Comparison of ENCODE assay signal across 22 cellular contexts in genomic region chr16:71792176-71792575, GRCh38. TPM values are rescaled to one million over a fixed set of nuclear protein-coding genes. Genes with fewer than 3 reads are reported as not detected.
DNase-seq lines count a peak whose midpoint lies in the region; ATAC-seq and TF ChIP-seq lines count a peak whose summit lies in the region.
"Had no signal": no experiment of that assay in that cellular context is flagged by ENCODE, and none has a peak within 500 bp of the region (broad histone marks: within the 10 kb centered on the region; RNA-seq: fewer than 3 reads in every experiment).

No MANE protein-coding gene starts in this region.

- H3K4me3 Mint-ChIP-seq in activated naive CD8-positive, alpha-beta T cell = peak overlapping the region; percentile 30
- H3K4me3 Mint-ChIP-seq in activated naive CD8-positive, alpha-beta T cell treated with anti-CD3 and anti-CD28 coated beads for 36 hours = no peak overlapping the region
- no peak overlapping the region for H3K4me3 Mint-ChIP-seq in stimulated activated effector memory CD8-positive, alpha-beta T cell treated with anti-CD3 and anti-CD28 coated beads, Interleukin-12 subunit alpha, Interleukin-12 subunit beta, amount 100 ng/mL, for 72 hours

- H4K20me1 ChIP-seq in SK-N-SH (ENCODE audit: insufficient read depth) = peaks cover 83% of the 10 kb centered on the region

- DNase-seq in activated naive CD8-positive, alpha-beta T cell treated with anti-CD3 and anti-CD28 coated beads for 36 hours = no peak
- DNase-seq in SK-N-SH (no peak), fibroblast of gingiva (ENCODE audit: low read depth) (peak; percentile 40), A673 (ENCODE audit: low spot score) (no peak)
- no peak for DNase-seq in stimulated activated effector memory CD8-positive, alpha-beta T cell treated with anti-CD3 and anti-CD28 coated beads, Interleukin-12 subunit alpha, Interleukin-12 subunit beta, amount 100 ng/mL, for 72 hours (ENCODE audit: low spot score in 2 of 2)
- DNase-seq: activated CD4-positive, CD25-positive, alpha-beta regulatory T cell treated with anti-CD3 and anti-CD28 coated beads, Interleukin-2, amount 50 U/mL, for 72 hours; activated naive CD4-positive, alpha-beta T cell treated with anti-CD3 and anti-CD28 coated beads, Interleukin-2, amount 50 U/mL, for 16 hours; activated T-cell treated with anti-CD3 and anti-CD28 coated beads, Interleukin-2, amount 50 U/mL, for 48 hours; body of pancreas; effector CD8-positive, alpha-beta T cell; glutamatergic neuron; IMR-90; mammary epithelial cell; NCI-H146; NCI-H524 treated with DMSO at 0.1 percent for 48 hours had no signal

- H3K79me2 ChIP-seq in SK-N-SH (ENCODE audit: insufficient read depth) = peaks cover 99% of the 10 kb centered on the region

- POLR2A ChIA-PET in SK-N-SH (lab: Yijun Ruan, JAX) = no interaction called here
- POLR2A ChIA-PET in A673 (lab: Charles Lee; ENCODE audit: low non-redundant PET) = no interaction called here

- H3K36me3 ChIP-seq in SK-N-SH (replicated peaks in 1 of 2; ENCODE audit: control insufficient read depth in 1 of 2, insufficient read depth in 2 of 2, low read length in 1 of 2) = peaks cover 16 to 36% of the 10 kb centered on the region in 2 experiments
- peaks cover 17% of the 10 kb centered on the region for H3K36me3 ChIP-seq in A673 (ENCODE audit: insufficient read depth, low read length, poor library complexity, severe bottlenecking)

- no peak overlapping the region for H3K4me2 ChIP-seq in SK-N-SH

- 92% methylated on average over 3 of the region's 3 CpGs for WGBS in SK-N-SH (ENCODE audit: low lambda C conversion rate)

- H3K9me3 ChIP-seq in SK-N-SH (no peaks in the 10 kb centered on the region), A673 (ENCODE audit: low read depth, low read length, poor library complexity, severe bottlenecking) (no peaks in the 10 kb centered on the region)
- H3K9me3 ChIP-seq: body of pancreas, esophagus muscularis mucosa, HAP-1 had no signal

- H3K36me3 Mint-ChIP-seq in activated naive CD8-positive, alpha-beta T cell = peaks cover 9% of the 10 kb centered on the region
- peaks cover 24% of the 10 kb centered on the region for H3K36me3 Mint-ChIP-seq in activated naive CD8-positive, alpha-beta T cell treated with anti-CD3 and anti-CD28 coated beads for 36 hours
- H3K36me3 Mint-ChIP-seq in stimulated activated effector memory CD8-positive, alpha-beta T cell treated with anti-CD3 and anti-CD28 coated beads, Interleukin-12 subunit alpha, Interleukin-12 subunit beta, amount 100 ng/mL, for 72 hours = peaks cover 75% of the 10 kb centered on the region

- H3K4me3 ChIP-seq in SK-N-SH (ENCODE audit: low read depth in 2 of 2, low read length in 1 of 2) (no peak overlapping the region), A673 (ENCODE audit: low read depth, low read length, poor library complexity, severe bottlenecking) (no peak overlapping the region)
- H3K4me3 ChIP-seq: body of pancreas, esophagus muscularis mucosa, HAP-1 had no signal

- peak overlapping the region; percentile 34 for H3K27ac Mint-ChIP-seq in activated naive CD8-positive, alpha-beta T cell
- H3K27ac Mint-ChIP-seq in activated naive CD8-positive, alpha-beta T cell treated with anti-CD3 and anti-CD28 coated beads for 36 hours = no peak overlapping the region
- H3K27ac Mint-ChIP-seq in stimulated activated effector memory CD8-positive, alpha-beta T cell treated with anti-CD3 and anti-CD28 coated beads, Interleukin-12 subunit alpha, Interleukin-12 subunit beta, amount 100 ng/mL, for 72 hours = peak overlapping the region; percentile 9

- H3K27me3 ChIP-seq in SK-N-SH (ENCODE audit: insufficient read depth) = no peaks in the 10 kb centered on the region
- H3K27me3 ChIP-seq in A673 (replicated peaks; ENCODE audit: insufficient read depth, low read depth, low read length, poor library complexity) = no peaks in the 10 kb centered on the region
- H3K27me3 ChIP-seq: body of pancreas, esophagus muscularis mucosa had no signal

- no peak for TF ChIP-seq RAD21 in SK-N-SH (IDR thresholded peaks at IDR 0.05; ENCODE audit: low read length)

- intact Hi-C loops in A673 (cut with micrococcal nuclease; ENCODE audit: unreplicated experiment) = no loop called here

- H3F3A ChIP-seq in SK-N-SH (replicated peaks; ENCODE audit: insufficient read depth) = peaks cover 22% of the 10 kb centered on the region

- CTCF ChIA-PET in SK-N-SH (lab: Yijun Ruan, JAX) (no interaction called here), A673 (lab: Charles Lee) (no interaction called here)

- TF ChIP-seq EP300 in SK-N-SH (IDR thresholded peaks at IDR 0.05; ENCODE audit: borderline replicate concordance in 1 of 2, low read depth in 1 of 2, low read length in 1 of 2) = no peak

- no peak overlapping the region for H3K9ac ChIP-seq in SK-N-SH

- H3K9me2 ChIP-seq in SK-N-SH = no peaks in the 10 kb centered on the region

- TF ChIP-seq CTCF in SK-N-SH (IDR thresholded peaks at IDR 0.05) = no peak
- TF ChIP-seq CTCF in A673 (conservative IDR thresholded peaks at IDR 0.05; ENCODE audit: low read depth, low read length) = no peak

- no peaks in the 10 kb centered on the region for H3K9me3 Mint-ChIP-seq in activated naive CD8-positive, alpha-beta T cell (ENCODE audit: low read depth)
- H3K9me3 Mint-ChIP-seq in activated naive CD8-positive, alpha-beta T cell treated with anti-CD3 and anti-CD28 coated beads for 36 hours = no peaks in the 10 kb centered on the region
- no peaks in the 10 kb centered on the region for H3K9me3 Mint-ChIP-seq in stimulated activated effector memory CD8-positive, alpha-beta T cell treated with anti-CD3 and anti-CD28 coated beads, Interleukin-12 subunit alpha, Interleukin-12 subunit beta, amount 100 ng/mL, for 72 hours

- H3K4me1 ChIP-seq in SK-N-SH (ENCODE audit: control insufficient read depth in 1 of 2, insufficient read depth in 2 of 2, low read depth in 1 of 2, low read length in 1 of 2) (no peaks in the 10 kb centered on the region; a peak in 1 of 4 replicates), A673 (ENCODE audit: insufficient read depth, low read length, poor library complexity, severe bottlenecking) (peaks cover 10% of the 10 kb centered on the region)

- no TSS peak for BruUV-seq in A673 (replicated peaks; lab: Mats Ljungman, UMichigan)

- H3K27me3 Mint-ChIP-seq in activated naive CD8-positive, alpha-beta T cell = no peaks in the 10 kb centered on the region
- H3K27me3 Mint-ChIP-seq in activated naive CD8-positive, alpha-beta T cell treated with anti-CD3 and anti-CD28 coated beads for 36 hours = no peaks in the 10 kb centered on the region

- peak overlapping the region in 1 of 2 experiments; percentile 20; a peak in 1 of 4 replicates for H3K27ac ChIP-seq in SK-N-SH (ENCODE audit: low read depth in 2 of 2, low read length in 1 of 2)
- no peak overlapping the region for H3K27ac ChIP-seq in A673 (ENCODE audit: low read depth, low read length, poor library complexity, severe bottlenecking)
- H3K27ac ChIP-seq: body of pancreas, C4-2B, esophagus muscularis mucosa had no signal

- peaks cover 68% of the 10 kb centered on the region for H3K4me1 Mint-ChIP-seq in activated naive CD8-positive, alpha-beta T cell (ENCODE audit: low read depth)
- peaks cover 58% of the 10 kb centered on the region for H3K4me1 Mint-ChIP-seq in activated naive CD8-positive, alpha-beta T cell treated with anti-CD3 and anti-CD28 coated beads for 36 hours
- peaks cover 62% of the 10 kb centered on the region for H3K4me1 Mint-ChIP-seq in stimulated activated effector memory CD8-positive, alpha-beta T cell treated with anti-CD3 and anti-CD28 coated beads, Interleukin-12 subunit alpha, Interleukin-12 subunit beta, amount 100 ng/mL, for 72 hours

- no peak for ATAC-seq in stimulated activated effector memory CD8-positive, alpha-beta T cell treated with anti-CD3 and anti-CD28 coated beads, Interleukin-12 subunit alpha, Interleukin-12 subunit beta, amount 100 ng/mL, for 72 hours
- ATAC-seq in HG03442 (IDR thresholded peaks at IDR 0.05; ENCODE audit: unreplicated experiment) (no peak), GM19397 (IDR thresholded peaks at IDR 0.05; ENCODE audit: unreplicated experiment) (no peak)
- ATAC-seq: body of pancreas, sciatic nerve had no signal

- no peak overlapping the region for H2AFZ ChIP-seq in SK-N-SH (ENCODE audit: low read depth)

TF ChIP-seq in SK-N-SH, 30 proteins besides CTCF, POLR2A, EP300 and RAD21:
- TF ChIP-seq PBX3 (IDR thresholded peaks at IDR 0.05) = no peak
- TF ChIP-seq ELF1 (IDR thresholded peaks at IDR 0.05) = no peak
- peak; percentile 29; the same call in 1 of the 2 replicates for TF ChIP-seq TCF12 (IDR thresholded peaks at IDR 0.05)
TF ChIP-seq in SK-N-SH: peak in this region for 1.

RNA-seq across cellular contexts. Expression of gene AP1G1, which starts 16.5 kb away (rescaled TPM):
- 10 to 100 TPM; 59.1 to 62.2 TPM for total RNA-seq in activated naive CD8-positive, alpha-beta T cell treated with anti-CD3 and anti-CD28 coated beads for 36 hours
- polyA plus RNA-seq in SK-N-SH (2012; rRNA removed) = 23.8 and 33.8 TPM in 2 replicates
- polyA plus RNA-seq in SK-N-SH (2012; cell fraction: cytosol; rRNA removed) = 18.1 and 19.1 TPM in 2 replicates
- 34.5 and 56.0 TPM in 2 replicates for polyA plus RNA-seq in SK-N-SH (2012; cell fraction: nucleus; rRNA removed)
- total RNA-seq in A673 (2021) = 95.6 and 95.8 TPM in 2 replicates

RNA-seq across cellular contexts. Expression of gene ATXN1L, which starts 53.6 kb away (rescaled TPM):
- 10 to 100 TPM; 13.4 to 15.3 TPM for total RNA-seq in activated naive CD8-positive, alpha-beta T cell treated with anti-CD3 and anti-CD28 coated beads for 36 hours
- polyA plus RNA-seq in SK-N-SH (2012; rRNA removed) = 8.0 and 11.0 TPM in 2 replicates
- polyA plus RNA-seq in SK-N-SH (2012; cell fraction: cytosol; rRNA removed) = 5.7 and 7.1 TPM in 2 replicates
- polyA plus RNA-seq in SK-N-SH (2012; cell fraction: nucleus; rRNA removed) = 16.8 and 23.7 TPM in 2 replicates
- 26.0 and 26.6 TPM in 2 replicates for total RNA-seq in A673 (2021)
